In genomic region chr13:50991624-50992610, GRCh38 we compare ENCODE assay signal across 9 cellular contexts.
A peak's percentile ranks its signal among the peaks of the same experiment; 100 is the strongest.
DNase-seq lines count a peak whose midpoint lies in the region; ATAC-seq, FAIRE-seq and TF ChIP-seq lines count a peak whose summit lies in the region.
"Had no signal": no experiment of that assay in that cellular context is flagged by ENCODE, and none has a peak within 500 bp of the region (broad histone marks: within the 10 kb centered on the region; RNA-seq: fewer than 3 reads in every experiment).

No MANE protein-coding gene starts in this region.

- TF ChIP-seq POLR2A in GM12892 (IDR thresholded peaks at IDR 0.05; ENCODE audit: low read depth, low read length) (no peak), transverse colon (IDR thresholded peaks at IDR 0.05) (no peak)

- FAIRE-seq in GM12892 (lab: Jason Lieb, UNC): peak; percentile 76

- WGBS in transverse colon (ENCODE audit: low coverage in 1 of 2), 2 donors: 43 to 69% methylated on average over 1 to 9 of the region's 9 CpGs

- H3K36me3 ChIP-seq in transverse colon: no peaks in the 10 kb centered on the region

- peak; percentile 73 for ATAC-seq in GM19468 (IDR thresholded peaks at IDR 0.05; ENCODE audit: extremely low read depth, unreplicated experiment)
- peak; percentile 72 for ATAC-seq in HG03520 (IDR thresholded peaks at IDR 0.05; ENCODE audit: unreplicated experiment)
- no peak for ATAC-seq in Right ventricle myocardium inferior

- intact Hi-C loops in transverse colon (cut with DNase I; ENCODE audit: low total_unique reads): no loop called here
- intact Hi-C loops in Right ventricle myocardium inferior (cut with DNase I): no loop called here

- no peak for TF ChIP-seq CTCF in transverse colon (IDR thresholded peaks at IDR 0.05)

- no peaks in the 10 kb centered on the region for H3K27me3 ChIP-seq in transverse colon

- H3K4me1 ChIP-seq in transverse colon: peaks cover 0 to 37% (median 5%) of the 10 kb centered on the region in 4 donors

- in situ Hi-C loops in transverse colon (cut with MboI; ENCODE audit: low pct_ligation_motif_present in 1 of 4, low pct_unique_long_range_greater_than_20kb in 1 of 4, low sequenced_read_pairs in 3 of 4): no loop called here

- no peak for TF ChIP-seq EP300 in transverse colon (IDR thresholded peaks at IDR 0.05; ENCODE audit: low read depth)

- H3K4me3 ChIP-seq in transverse colon: no peak overlapping the region

- H3K9me3 ChIP-seq in transverse colon: no peaks in the 10 kb centered on the region

- DNase-seq in GM12892 (ENCODE audit: insufficient read length): peak; percentile 20
- peak; percentile 41 for DNase-seq in astrocyte of the hippocampus (ENCODE audit: low read depth, low spot score)
- no peak for DNase-seq in transverse colon
- DNase-seq in Right ventricle myocardium inferior (ENCODE audit: missing footprints): no peak
- no peak for DNase-seq in NCI-H146 (lab: John Stamatoyannopoulos, UW)
- no peak for DNase-seq in effector CD4-positive, alpha-beta T cell

- peak overlapping the region; percentile 23 to 48 (median 36) for H3K27ac ChIP-seq in transverse colon
- H3K27ac ChIP-seq: HL-60 had no signal

Comparison
In these comparisons a context has a peak if more than half of its experiments do, and no peak if none do; other contexts are left out.
1. DNase-seq: peak in GM12892 (single experiment) and astrocyte of the hippocampus (single experiment); none in transverse colon (single experiment), Right ventricle myocardium inferior (single experiment), NCI-H146 (single experiment) and effector CD4-positive, alpha-beta T cell (single experiment).